ENCODE assay signal across 2 cellular contexts in genomic region chr7:153190986-153191385, GRCh38.
TF ChIP-seq lines count a peak whose summit lies in the region.

No MANE protein-coding gene starts in this region.

TF ChIP-seq in HCT116, 20 proteins besides CTCF, POLR2A, EP300 and RAD21:
- TF ChIP-seq FOSL1 (IDR thresholded peaks at IDR 0.05; ENCODE audit: low read depth) (no peak), ZNF274 (IDR thresholded peaks at IDR 0.05; ENCODE audit: low read depth, low read length) (no peak), ELF1 (IDR thresholded peaks at IDR 0.05; ENCODE audit: borderline replicate concordance, low read depth) (no peak), ZBTB33 (IDR thresholded peaks at IDR 0.05; ENCODE audit: extremely low read depth, insufficient replicate concordance, low read length) (no peak), YY1 (IDR thresholded peaks at IDR 0.05; ENCODE audit: extremely low read depth, insufficient replicate concordance, low read depth, low read length) (no peak), JUND (IDR thresholded peaks at IDR 0.05) (no peak)

TF ChIP-seq in K562, 482 proteins besides CTCF, POLR2A, EP300 and RAD21:
- TF ChIP-seq ZKSCAN3 (CRISPR knock-in tag; IDR thresholded peaks at IDR 0.05) (no peak), ZNF316 (IDR thresholded peaks at IDR 0.05) (peak; percentile 65), MAFK (IDR thresholded peaks at IDR 0.05; ENCODE audit: low read length) (peak; percentile 55; the same call in 1 of the 2 replicates), MAFG (tag; conservative IDR thresholded peaks at IDR 0.05) (peak; percentile 81), NFE2 (IDR thresholded peaks at IDR 0.05; ENCODE audit: low read depth) (peak; percentile 78), GABPA (tag; conservative IDR thresholded peaks at IDR 0.05; ENCODE audit: low read depth) (no peak), MAFF (IDR thresholded peaks at IDR 0.05; ENCODE audit: low read length) (peak; percentile 52), NFE2L1 (tag; IDR thresholded peaks at IDR 0.05; ENCODE audit: borderline replicate concordance, low read depth) (peak; percentile 35; the same call in 1 of the 2 replicates), KAT7 (CRISPR knock-in tag; IDR thresholded peaks at IDR 0.05; ENCODE audit: borderline replicate concordance) (no peak), MECOM (CRISPR knock-in tag; IDR thresholded peaks at IDR 0.05) (no peak)
